In genomic region chrX:131322646-131323045, GRCh38 we compare ENCODE assay signal across 23 cellular contexts. TPM values are rescaled to one million over a fixed set of nuclear protein-coding genes. Genes with fewer than 3 reads are reported as not detected.
"Had no signal": no experiment of that assay in that cellular context is flagged by ENCODE, and none has a peak within 500 bp of the region (broad histone marks: within the 10 kb centered on the region; RNA-seq: fewer than 3 reads in every experiment).

No MANE protein-coding gene starts in this region.

- ATAC-seq: activated CD4-positive, CD25-positive, alpha-beta regulatory T cell treated with anti-CD3 and anti-CD28 coated beads, Interleukin-2, amount 50 U/mL, for 24 hours; activated CD8-positive, alpha-beta T cell treated with anti-CD3 and anti-CD28 coated beads for 36 hours; Panc1 had no signal

- H3K4me1 ChIP-seq: SJCRH30 had no signal

- H3K4me3 ChIP-seq: MG63, SJCRH30 had no signal

- H3K27ac ChIP-seq: RWPE1, SJCRH30 had no signal

- H3K9me3 ChIP-seq: MG63, SJCRH30 had no signal

- H3K27me3 ChIP-seq: MG63, SJCRH30 had no signal

- H3K36me3 ChIP-seq: MG63, SJCRH30 had no signal

- DNase-seq: activated CD4-positive, alpha-beta T cell treated with anti-CD3 and anti-CD28 coated beads for 4 hours; activated CD8-positive, alpha-beta T cell treated with anti-CD3 and anti-CD28 coated beads for 36 hours; activated effector memory CD4-positive, alpha-beta T cell treated with Interleukin-2 at 50 U/mL for 16 hours; activated naive CD4-positive, alpha-beta T cell; activated T-cell treated with anti-CD3 and anti-CD28 coated beads, Interleukin-2, amount 50 U/mL, for 24 hours; aorta; MG63; MV-4-11; NCI-H1092 treated with DMSO at 0.1 percent for 48 hours; NCI-H1417 treated with DMSO at 0.1 percent for 48 hours; NCI-H1694; NCI-H2029 treated with DMSO at 0.1 percent for 48 hours; NCI-H345; NCI-H510A; NCI-H526 treated with DMSO at 0.1 percent for 48 hours; NK-92 treated with Interleukin-12 subunit alpha and Interleukin-12 subunit beta, amount 100 ng/mL, for 24 hours; OCI-M1; Right ventricle myocardium superior; SJCRH30 had no signal

RNA-seq across cellular contexts. Expression of gene IGSF1, which starts 33.5 kb away (rescaled TPM):
- total RNA-seq: activated CD8-positive, alpha-beta T cell treated with anti-CD3 and anti-CD28 coated beads for 36 hours; activated T-helper 1 cell treated with anti-CD3 and anti-CD28 coated beads, Interleukin-12 subunit alpha, Interleukin-12 subunit beta, Interleukin-2, Interleukin-4 antibody, amounts not matched to agents 30 ng/mL and 10 ng/mL and 1 ng/mL, durations not matched to agents 14 hours and 24 hours and 36 hours; SJCRH30 had no signal
